ENCODE assay signal across 12 cellular contexts in genomic region chr5:93340881-93341280, GRCh38.
DNase-seq lines count a peak whose midpoint lies in the region; TF ChIP-seq lines count a peak whose summit lies in the region.
"Had no signal": no experiment of that assay in that cellular context is flagged by ENCODE, and none has a peak within 500 bp of the region (broad histone marks: within the 10 kb centered on the region; RNA-seq: fewer than 3 reads in every experiment).

No MANE protein-coding gene starts in this region.

- no peak overlapping the region for H3K27ac Mint-ChIP-seq in activated naive CD8-positive, alpha-beta T cell treated with anti-CD3 and anti-CD28 coated beads for 36 hours
- H3K27ac Mint-ChIP-seq: CD8-positive, alpha-beta memory T cell; HFFc6 had no signal

- H3K36me3 ChIP-seq in subcutaneous abdominal adipose tissue (ENCODE audit: control insufficient read depth in 5 of 5, insufficient read depth in 5 of 5, low read length in 5 of 5): no peaks in the 10 kb centered on the region

- peaks cover 5% of the 10 kb centered on the region for H3K9me3 Mint-ChIP-seq in activated naive CD8-positive, alpha-beta T cell treated with anti-CD3 and anti-CD28 coated beads for 36 hours
- H3K9me3 Mint-ChIP-seq: HFFc6 had no signal

- peak overlapping the region in 4 of 5 donors; percentile 6 to 55 (median 34) for H3K4me3 ChIP-seq in subcutaneous abdominal adipose tissue (ENCODE audit: low read depth in 1 of 5, low read length in 5 of 5)

- H3K4me1 Mint-ChIP-seq in activated naive CD8-positive, alpha-beta T cell treated with anti-CD3 and anti-CD28 coated beads for 36 hours: no peaks in the 10 kb centered on the region
- H3K4me1 Mint-ChIP-seq: CD8-positive, alpha-beta memory T cell had no signal

- DNase-seq in AG20443 (ENCODE audit: low spot score) (peak; percentile 40), fibroblast of gingiva (ENCODE audit: low read depth) (peak; percentile 24), DMS53 (lab: John Stamatoyannopoulos, UW) (no peak)
- no peak for DNase-seq in activated naive CD8-positive, alpha-beta T cell treated with anti-CD3 and anti-CD28 coated beads for 36 hours
- DNase-seq in activated CD8-positive, alpha-beta memory T cell treated with anti-CD3 and anti-CD28 coated beads, Interleukin-2, amount 50 U/mL, for 48 hours: no peak
- DNase-seq: ACHN; Caco-2; CD8-positive, alpha-beta memory T cell; HCEC 1CT; HFFc6 had no signal

- peaks cover 5% of the 10 kb centered on the region for H3K27me3 Mint-ChIP-seq in activated naive CD8-positive, alpha-beta T cell treated with anti-CD3 and anti-CD28 coated beads for 36 hours
- H3K27me3 Mint-ChIP-seq: CD8-positive, alpha-beta memory T cell had no signal

- H3K9me3 ChIP-seq in subcutaneous abdominal adipose tissue (ENCODE audit: control insufficient read depth in 5 of 5, low read length in 5 of 5): no peaks in the 10 kb centered on the region
- H3K9me3 ChIP-seq: Caco-2 had no signal

- no peaks in the 10 kb centered on the region for H3K27me3 ChIP-seq in subcutaneous abdominal adipose tissue (ENCODE audit: control insufficient read depth in 5 of 5, insufficient read depth in 4 of 5, low read length in 5 of 5)

- no peak for TF ChIP-seq CTCF in VCaP (conservative IDR thresholded peaks at IDR 0.05)

- H3K27ac ChIP-seq in VCaP: peak overlapping the region; percentile 56; the same call in 1 of the 2 replicates
- H3K27ac ChIP-seq in subcutaneous abdominal adipose tissue (ENCODE audit: low read depth, low read length): no peak overlapping the region

- H3K4me3 Mint-ChIP-seq in activated naive CD8-positive, alpha-beta T cell treated with anti-CD3 and anti-CD28 coated beads for 36 hours: no peak overlapping the region
- H3K4me3 Mint-ChIP-seq: CD8-positive, alpha-beta memory T cell; HFFc6 had no signal

- H3K9ac ChIP-seq in subcutaneous abdominal adipose tissue (ENCODE audit: low read length in 5 of 5): no peak overlapping the region

- H3K36me3 Mint-ChIP-seq in activated naive CD8-positive, alpha-beta T cell treated with anti-CD3 and anti-CD28 coated beads for 36 hours: no peaks in the 10 kb centered on the region
- H3K36me3 Mint-ChIP-seq: CD8-positive, alpha-beta memory T cell had no signal

- H3K4me1 ChIP-seq in subcutaneous abdominal adipose tissue (ENCODE audit: control insufficient read depth in 5 of 5, insufficient read depth in 5 of 5, low read length in 5 of 5): peaks cover 0 to 9% (median 7%) of the 10 kb centered on the region in 5 donors
- H3K4me1 ChIP-seq: Caco-2 had no signal

Comparison
In these comparisons a context has a peak if more than half of its experiments do, and no peak if none do; other contexts are left out.
1. DNase-seq: peak in AG20443 (single experiment) and fibroblast of gingiva (single experiment); none in DMS53 (single experiment), activated naive CD8-positive, alpha-beta T cell treated with anti-CD3 and anti-CD28 coated beads for 36 hours (single experiment) and activated CD8-positive, alpha-beta memory T cell treated with anti-CD3 and anti-CD28 coated beads, Interleukin-2, amount 50 U/mL, for 48 hours (single experiment).